In the genomic region with DNA sequence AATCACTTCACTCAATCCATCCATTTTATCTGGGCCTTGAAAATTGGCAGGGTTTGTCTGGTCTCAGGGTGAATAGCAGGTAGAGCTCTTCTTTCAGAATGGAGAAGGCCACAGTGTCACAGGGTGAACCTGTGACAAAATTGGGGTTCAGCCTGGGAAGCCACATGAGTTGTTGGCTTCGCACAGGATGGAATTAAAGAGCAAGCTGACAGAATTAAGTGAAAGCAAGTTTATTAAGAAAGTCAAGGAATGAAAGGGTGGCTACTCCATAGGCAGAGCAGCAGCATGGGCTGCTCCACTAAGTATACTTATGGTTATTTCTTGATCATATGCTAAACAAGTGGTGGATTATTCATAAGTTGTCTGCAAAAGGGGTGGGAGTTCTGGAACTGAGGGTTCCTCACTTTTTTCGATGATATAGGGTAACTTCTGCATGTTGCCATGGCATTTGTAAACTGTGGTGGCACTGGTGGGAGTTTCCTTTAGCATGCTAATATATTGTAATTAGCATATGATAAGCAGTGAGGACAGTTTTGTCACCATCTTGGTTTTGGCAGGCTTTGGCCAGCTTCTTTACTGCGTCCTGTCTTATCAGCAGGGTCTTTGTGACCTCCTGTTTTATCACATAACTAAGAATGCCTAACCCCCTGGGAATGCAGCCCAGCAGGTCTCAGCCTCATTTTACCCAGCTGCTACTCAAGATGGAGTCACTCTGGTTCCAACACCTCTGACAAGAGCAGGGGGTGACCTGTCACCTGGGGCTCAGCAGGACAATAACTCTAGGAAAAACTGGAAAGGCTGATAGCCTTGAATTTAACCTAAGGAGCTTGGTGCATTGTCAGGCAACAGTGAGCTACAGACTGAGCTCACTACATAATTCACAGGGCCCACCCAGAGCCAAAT, we compare ENCODE assay signal across 1 cellular context.
TF ChIP-seq lines count a peak whose summit lies in the region.

No MANE protein-coding gene starts in this region.

TF ChIP-seq in GM12878, 131 proteins besides CTCF, POLR2A, EP300 and RAD21 (continues in another document):
- TF ChIP-seq RBBP5 (conservative IDR thresholded peaks at IDR 0.05): no peak
- TF ChIP-seq ZNF207 (IDR thresholded peaks at IDR 0.05; ENCODE audit: borderline replicate concordance): no peak
- TF ChIP-seq, protein P1, sequence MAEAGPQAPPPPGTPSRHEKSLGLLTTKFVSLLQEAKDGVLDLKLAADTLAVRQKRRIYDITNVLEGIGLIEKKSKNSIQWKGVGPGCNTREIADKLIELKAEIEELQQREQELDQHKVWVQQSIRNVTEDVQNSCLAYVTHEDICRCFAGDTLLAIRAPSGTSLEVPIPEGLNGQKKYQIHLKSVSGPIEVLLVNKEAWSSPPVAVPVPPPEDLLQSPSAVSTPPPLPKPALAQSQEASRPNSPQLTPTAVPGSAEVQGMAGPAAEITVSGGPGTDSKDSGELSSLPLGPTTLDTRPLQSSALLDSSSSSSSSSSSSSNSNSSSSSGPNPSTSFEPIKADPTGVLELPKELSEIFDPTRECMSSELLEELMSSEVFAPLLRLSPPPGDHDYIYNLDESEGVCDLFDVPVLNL (IDR thresholded peaks at IDR 0.05; ENCODE audit: low read depth, low read length): no peak
- TF ChIP-seq ZNF217 (IDR thresholded peaks at IDR 0.05): no peak
- no peak for TF ChIP-seq NRF1 (conservative IDR thresholded peaks at IDR 0.05; ENCODE audit: low read depth, low read length)
- TF ChIP-seq POLR2AphosphoS5 (IDR thresholded peaks at IDR 0.05; ENCODE audit: low read length): peak; percentile 75; the same call in 1 of the 2 replicates
- TF ChIP-seq, protein P2, sequence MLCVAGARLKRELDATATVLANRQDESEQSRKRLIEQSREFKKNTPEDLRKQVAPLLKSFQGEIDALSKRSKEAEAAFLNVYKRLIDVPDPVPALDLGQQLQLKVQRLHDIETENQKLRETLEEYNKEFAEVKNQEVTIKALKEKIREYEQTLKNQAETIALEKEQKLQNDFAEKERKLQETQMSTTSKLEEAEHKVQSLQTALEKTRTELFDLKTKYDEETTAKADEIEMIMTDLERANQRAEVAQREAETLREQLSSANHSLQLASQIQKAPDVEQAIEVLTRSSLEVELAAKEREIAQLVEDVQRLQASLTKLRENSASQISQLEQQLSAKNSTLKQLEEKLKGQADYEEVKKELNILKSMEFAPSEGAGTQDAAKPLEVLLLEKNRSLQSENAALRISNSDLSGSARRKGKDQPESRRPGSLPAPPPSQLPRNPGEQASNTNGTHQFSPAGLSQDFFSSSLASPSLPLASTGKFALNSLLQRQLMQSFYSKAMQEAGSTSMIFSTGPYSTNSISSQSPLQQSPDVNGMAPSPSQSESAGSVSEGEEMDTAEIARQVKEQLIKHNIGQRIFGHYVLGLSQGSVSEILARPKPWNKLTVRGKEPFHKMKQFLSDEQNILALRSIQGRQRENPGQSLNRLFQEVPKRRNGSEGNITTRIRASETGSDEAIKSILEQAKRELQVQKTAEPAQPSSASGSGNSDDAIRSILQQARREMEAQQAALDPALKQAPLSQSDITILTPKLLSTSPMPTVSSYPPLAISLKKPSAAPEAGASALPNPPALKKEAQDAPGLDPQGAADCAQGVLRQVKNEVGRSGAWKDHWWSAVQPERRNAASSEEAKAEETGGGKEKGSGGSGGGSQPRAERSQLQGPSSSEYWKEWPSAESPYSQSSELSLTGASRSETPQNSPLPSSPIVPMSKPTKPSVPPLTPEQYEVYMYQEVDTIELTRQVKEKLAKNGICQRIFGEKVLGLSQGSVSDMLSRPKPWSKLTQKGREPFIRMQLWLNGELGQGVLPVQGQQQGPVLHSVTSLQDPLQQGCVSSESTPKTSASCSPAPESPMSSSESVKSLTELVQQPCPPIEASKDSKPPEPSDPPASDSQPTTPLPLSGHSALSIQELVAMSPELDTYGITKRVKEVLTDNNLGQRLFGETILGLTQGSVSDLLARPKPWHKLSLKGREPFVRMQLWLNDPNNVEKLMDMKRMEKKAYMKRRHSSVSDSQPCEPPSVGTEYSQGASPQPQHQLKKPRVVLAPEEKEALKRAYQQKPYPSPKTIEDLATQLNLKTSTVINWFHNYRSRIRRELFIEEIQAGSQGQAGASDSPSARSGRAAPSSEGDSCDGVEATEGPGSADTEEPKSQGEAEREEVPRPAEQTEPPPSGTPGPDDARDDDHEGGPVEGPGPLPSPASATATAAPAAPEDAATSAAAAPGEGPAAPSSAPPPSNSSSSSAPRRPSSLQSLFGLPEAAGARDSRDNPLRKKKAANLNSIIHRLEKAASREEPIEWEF (IDR thresholded peaks at IDR 0.05; ENCODE audit: insufficient replicate concordance, low read depth, low read length): no peak
- TF ChIP-seq TARDBP (IDR thresholded peaks at IDR 0.05; ENCODE audit: borderline replicate concordance): no peak
- TF ChIP-seq BMI1 (IDR thresholded peaks at IDR 0.05; ENCODE audit: borderline replicate concordance): no peak
- TF ChIP-seq, protein P3, sequence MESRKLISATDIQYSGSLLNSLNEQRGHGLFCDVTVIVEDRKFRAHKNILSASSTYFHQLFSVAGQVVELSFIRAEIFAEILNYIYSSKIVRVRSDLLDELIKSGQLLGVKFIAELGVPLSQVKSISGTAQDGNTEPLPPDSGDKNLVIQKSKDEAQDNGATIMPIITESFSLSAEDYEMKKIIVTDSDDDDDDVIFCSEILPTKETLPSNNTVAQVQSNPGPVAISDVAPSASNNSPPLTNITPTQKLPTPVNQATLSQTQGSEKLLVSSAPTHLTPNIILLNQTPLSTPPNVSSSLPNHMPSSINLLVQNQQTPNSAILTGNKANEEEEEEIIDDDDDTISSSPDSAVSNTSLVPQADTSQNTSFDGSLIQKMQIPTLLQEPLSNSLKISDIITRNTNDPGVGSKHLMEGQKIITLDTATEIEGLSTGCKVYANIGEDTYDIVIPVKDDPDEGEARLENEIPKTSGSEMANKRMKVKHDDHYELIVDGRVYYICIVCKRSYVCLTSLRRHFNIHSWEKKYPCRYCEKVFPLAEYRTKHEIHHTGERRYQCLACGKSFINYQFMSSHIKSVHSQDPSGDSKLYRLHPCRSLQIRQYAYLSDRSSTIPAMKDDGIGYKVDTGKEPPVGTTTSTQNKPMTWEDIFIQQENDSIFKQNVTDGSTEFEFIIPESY (IDR thresholded peaks at IDR 0.05): no peak
- TF ChIP-seq TBL1XR1 (IDR thresholded peaks at IDR 0.05; ENCODE audit: low read depth, low read length): no peak
- no peak for TF ChIP-seq TCF3 (IDR thresholded peaks at IDR 0.05; ENCODE audit: borderline replicate concordance, insufficient read depth, low read depth, low read length)
- TF ChIP-seq NR2F1 (conservative IDR thresholded peaks at IDR 0.05): no peak
- no peak for TF ChIP-seq IKZF1 (conservative IDR thresholded peaks at IDR 0.05)
- no peak for TF ChIP-seq BACH1 (IDR thresholded peaks at IDR 0.05; ENCODE audit: borderline replicate concordance)
- TF ChIP-seq CBX3 (IDR thresholded peaks at IDR 0.05; ENCODE audit: borderline replicate concordance, low read depth): no peak
- TF ChIP-seq, protein P4, sequence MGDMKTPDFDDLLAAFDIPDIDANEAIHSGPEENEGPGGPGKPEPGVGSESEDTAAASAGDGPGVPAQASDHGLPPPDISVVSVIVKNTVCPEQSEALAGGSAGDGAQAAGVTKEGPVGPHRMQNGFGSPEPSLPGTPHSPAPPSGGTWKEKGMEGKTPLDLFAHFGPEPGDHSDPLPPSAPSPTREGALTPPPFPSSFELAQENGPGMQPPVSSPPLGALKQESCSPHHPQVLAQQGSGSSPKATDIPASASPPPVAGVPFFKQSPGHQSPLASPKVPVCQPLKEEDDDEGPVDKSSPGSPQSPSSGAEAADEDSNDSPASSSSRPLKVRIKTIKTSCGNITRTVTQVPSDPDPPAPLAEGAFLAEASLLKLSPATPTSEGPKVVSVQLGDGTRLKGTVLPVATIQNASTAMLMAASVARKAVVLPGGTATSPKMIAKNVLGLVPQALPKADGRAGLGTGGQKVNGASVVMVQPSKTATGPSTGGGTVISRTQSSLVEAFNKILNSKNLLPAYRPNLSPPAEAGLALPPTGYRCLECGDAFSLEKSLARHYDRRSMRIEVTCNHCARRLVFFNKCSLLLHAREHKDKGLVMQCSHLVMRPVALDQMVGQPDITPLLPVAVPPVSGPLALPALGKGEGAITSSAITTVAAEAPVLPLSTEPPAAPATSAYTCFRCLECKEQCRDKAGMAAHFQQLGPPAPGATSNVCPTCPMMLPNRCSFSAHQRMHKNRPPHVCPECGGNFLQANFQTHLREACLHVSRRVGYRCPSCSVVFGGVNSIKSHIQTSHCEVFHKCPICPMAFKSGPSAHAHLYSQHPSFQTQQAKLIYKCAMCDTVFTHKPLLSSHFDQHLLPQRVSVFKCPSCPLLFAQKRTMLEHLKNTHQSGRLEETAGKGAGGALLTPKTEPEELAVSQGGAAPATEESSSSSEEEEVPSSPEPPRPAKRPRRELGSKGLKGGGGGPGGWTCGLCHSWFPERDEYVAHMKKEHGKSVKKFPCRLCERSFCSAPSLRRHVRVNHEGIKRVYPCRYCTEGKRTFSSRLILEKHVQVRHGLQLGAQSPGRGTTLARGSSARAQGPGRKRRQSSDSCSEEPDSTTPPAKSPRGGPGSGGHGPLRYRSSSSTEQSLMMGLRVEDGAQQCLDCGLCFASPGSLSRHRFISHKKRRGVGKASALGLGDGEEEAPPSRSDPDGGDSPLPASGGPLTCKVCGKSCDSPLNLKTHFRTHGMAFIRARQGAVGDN (IDR thresholded peaks at IDR 0.05): peak; percentile 83
- TF ChIP-seq IRF4 (IDR thresholded peaks at IDR 0.05; ENCODE audit: low read depth, low read length): no peak
- no peak for TF ChIP-seq STAT3 (IDR thresholded peaks at IDR 0.05; ENCODE audit: low read depth, low read length)
- no peak for TF ChIP-seq BCL11A (IDR thresholded peaks at IDR 0.05; ENCODE audit: low read depth, low read length)
- no peak for TF ChIP-seq SREBF2 (IDR thresholded peaks at IDR 0.05; ENCODE audit: low read length)
- TF ChIP-seq EGR1 (IDR thresholded peaks at IDR 0.05; ENCODE audit: borderline replicate concordance in 1 of 2, low read depth in 2 of 2, low read length in 2 of 2): no peak
- TF ChIP-seq, protein P5, sequence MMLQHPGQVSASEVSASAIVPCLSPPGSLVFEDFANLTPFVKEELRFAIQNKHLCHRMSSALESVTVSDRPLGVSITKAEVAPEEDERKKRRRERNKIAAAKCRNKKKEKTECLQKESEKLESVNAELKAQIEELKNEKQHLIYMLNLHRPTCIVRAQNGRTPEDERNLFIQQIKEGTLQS (IDR thresholded peaks at IDR 0.05; ENCODE audit: borderline replicate concordance, extremely low read depth, low read depth, low read length): no peak
- TF ChIP-seq, protein P6, sequence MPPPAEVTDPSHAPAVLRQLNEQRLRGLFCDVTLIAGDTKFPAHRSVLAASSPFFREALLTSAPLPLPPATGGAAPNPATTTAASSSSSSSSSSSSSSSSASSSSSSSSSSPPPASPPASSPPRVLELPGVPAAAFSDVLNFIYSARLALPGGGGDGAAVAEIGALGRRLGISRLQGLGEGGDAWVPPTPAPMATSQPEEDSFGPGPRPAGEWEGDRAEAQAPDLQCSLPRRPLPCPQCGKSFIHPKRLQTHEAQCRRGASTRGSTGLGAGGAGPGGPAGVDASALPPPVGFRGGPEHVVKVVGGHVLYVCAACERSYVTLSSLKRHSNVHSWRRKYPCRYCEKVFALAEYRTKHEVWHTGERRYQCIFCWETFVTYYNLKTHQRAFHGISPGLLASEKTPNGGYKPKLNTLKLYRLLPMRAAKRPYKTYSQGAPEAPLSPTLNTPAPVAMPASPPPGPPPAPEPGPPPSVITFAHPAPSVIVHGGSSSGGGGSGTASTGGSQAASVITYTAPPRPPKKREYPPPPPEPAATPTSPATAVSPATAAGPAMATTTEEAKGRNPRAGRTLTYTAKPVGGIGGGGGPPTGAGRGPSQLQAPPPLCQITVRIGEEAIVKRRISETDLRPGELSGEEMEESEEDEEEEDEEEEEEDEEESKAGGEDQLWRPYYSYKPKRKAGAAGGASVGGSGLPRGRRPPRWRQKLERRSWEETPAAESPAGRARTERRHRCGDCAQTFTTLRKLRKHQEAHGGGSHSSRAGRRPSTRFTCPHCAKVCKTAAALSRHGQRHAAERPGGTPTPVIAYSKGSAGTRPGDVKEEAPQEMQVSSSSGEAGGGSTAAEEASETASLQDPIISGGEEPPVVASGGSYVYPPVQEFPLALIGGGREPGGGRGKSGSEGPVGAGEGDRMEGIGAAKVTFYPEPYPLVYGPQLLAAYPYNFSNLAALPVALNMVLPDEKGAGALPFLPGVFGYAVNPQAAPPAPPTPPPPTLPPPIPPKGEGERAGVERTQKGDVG (CRISPR knock-in tag; IDR thresholded peaks at IDR 0.05): peak; percentile 58; the same call in 1 of the 2 replicates
- TF ChIP-seq, protein P7, sequence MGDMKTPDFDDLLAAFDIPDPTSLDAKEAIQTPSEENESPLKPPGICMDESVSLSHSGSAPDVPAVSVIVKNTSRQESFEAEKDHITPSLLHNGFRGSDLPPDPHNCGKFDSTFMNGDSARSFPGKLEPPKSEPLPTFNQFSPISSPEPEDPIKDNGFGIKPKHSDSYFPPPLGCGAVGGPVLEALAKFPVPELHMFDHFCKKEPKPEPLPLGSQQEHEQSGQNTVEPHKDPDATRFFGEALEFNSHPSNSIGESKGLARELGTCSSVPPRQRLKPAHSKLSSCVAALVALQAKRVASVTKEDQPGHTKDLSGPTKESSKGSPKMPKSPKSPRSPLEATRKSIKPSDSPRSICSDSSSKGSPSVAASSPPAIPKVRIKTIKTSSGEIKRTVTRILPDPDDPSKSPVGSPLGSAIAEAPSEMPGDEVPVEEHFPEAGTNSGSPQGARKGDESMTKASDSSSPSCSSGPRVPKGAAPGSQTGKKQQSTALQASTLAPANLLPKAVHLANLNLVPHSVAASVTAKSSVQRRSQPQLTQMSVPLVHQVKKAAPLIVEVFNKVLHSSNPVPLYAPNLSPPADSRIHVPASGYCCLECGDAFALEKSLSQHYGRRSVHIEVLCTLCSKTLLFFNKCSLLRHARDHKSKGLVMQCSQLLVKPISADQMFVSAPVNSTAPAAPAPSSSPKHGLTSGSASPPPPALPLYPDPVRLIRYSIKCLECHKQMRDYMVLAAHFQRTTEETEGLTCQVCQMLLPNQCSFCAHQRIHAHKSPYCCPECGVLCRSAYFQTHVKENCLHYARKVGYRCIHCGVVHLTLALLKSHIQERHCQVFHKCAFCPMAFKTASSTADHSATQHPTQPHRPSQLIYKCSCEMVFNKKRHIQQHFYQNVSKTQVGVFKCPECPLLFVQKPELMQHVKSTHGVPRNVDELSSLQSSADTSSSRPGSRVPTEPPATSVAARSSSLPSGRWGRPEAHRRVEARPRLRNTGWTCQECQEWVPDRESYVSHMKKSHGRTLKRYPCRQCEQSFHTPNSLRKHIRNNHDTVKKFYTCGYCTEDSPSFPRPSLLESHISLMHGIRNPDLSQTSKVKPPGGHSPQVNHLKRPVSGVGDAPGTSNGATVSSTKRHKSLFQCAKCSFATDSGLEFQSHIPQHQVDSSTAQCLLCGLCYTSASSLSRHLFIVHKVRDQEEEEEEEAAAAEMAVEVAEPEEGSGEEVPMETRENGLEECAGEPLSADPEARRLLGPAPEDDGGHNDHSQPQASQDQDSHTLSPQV (IDR thresholded peaks at IDR 0.05): peak; percentile 91
- TF ChIP-seq POU2F2 (IDR thresholded peaks at IDR 0.05; ENCODE audit: borderline replicate concordance, low read depth, low read length): peak; percentile 39; the same call in 1 of the 3 replicates
- TF ChIP-seq, protein P8, sequence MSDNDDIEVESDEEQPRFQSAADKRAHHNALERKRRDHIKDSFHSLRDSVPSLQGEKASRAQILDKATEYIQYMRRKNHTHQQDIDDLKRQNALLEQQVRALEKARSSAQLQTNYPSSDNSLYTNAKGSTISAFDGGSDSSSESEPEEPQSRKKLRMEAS (IDR thresholded peaks at IDR 0.05; ENCODE audit: low read depth, low read length): no peak
- no peak for TF ChIP-seq NFIC (IDR thresholded peaks at IDR 0.05; ENCODE audit: low read depth, low read length)
- no peak for TF ChIP-seq JUNB (IDR thresholded peaks at IDR 0.05)
- TF ChIP-seq TAF1 (IDR thresholded peaks at IDR 0.05; ENCODE audit: borderline replicate concordance, low read depth, low read length): no peak
- peak; percentile 25 for TF ChIP-seq MEF2B (IDR thresholded peaks at IDR 0.05; ENCODE audit: partially characterized antibody, poor library complexity, severe bottlenecking)
- TF ChIP-seq RUNX3 (IDR thresholded peaks at IDR 0.05; ENCODE audit: low read length): no peak
